Comparison of ENCODE assay signal across 8 cellular contexts in genomic region chr2:239252433-239253200, GRCh38.
DNase-seq lines count a peak whose midpoint lies in the region; ATAC-seq, FAIRE-seq and TF ChIP-seq lines count a peak whose summit lies in the region.

No MANE protein-coding gene starts in this region.

- no peak for FAIRE-seq in RCC 7860 (lab: Jason Lieb, UNC)

- DNase-seq in NCI-H1092 treated with DMSO at 0.1 percent for 48 hours (lab: John Stamatoyannopoulos, UW) (peak; percentile 18), foreskin fibroblast (peak; percentile 65 to 67), pulmonary artery endothelial cell (ENCODE audit: low read depth, low spot score) (peak; percentile 67), RCC 7860 (ENCODE audit: low spot score) (no peak), retina (no peak)

- no peak for TF ChIP-seq CTCF in foreskin fibroblast (IDR thresholded peaks at IDR 0.05; ENCODE audit: low read depth, low read length)

- no peak overlapping the region for H3K4me3 ChIP-seq in foreskin fibroblast (ENCODE audit: low read depth in 1 of 2, low read length in 2 of 2)

- ATAC-seq in GM18498 (IDR thresholded peaks at IDR 0.05; ENCODE audit: unreplicated experiment) (peak; percentile 26), HG02623 (IDR thresholded peaks at IDR 0.05; ENCODE audit: unreplicated experiment) (no peak), GM21786 (IDR thresholded peaks at IDR 0.05; ENCODE audit: unreplicated experiment) (no peak)

Comparison
In these comparisons a context has a peak if more than half of its experiments do, and no peak if none do; other contexts are left out.
1. DNase-seq: peak in NCI-H1092 treated with DMSO at 0.1 percent for 48 hours (single experiment), foreskin fibroblast (2 of 2) and pulmonary artery endothelial cell (single experiment); none in RCC 7860 (single experiment) and retina (single experiment).